In genomic region chrX:48872017-48872416, GRCh38 we compare ENCODE assay signal across 10 cellular contexts. TPM values are rescaled to one million over a fixed set of nuclear protein-coding genes. Genes with fewer than 3 reads are reported as not detected.
"Had no signal": no experiment of that assay in that cellular context is flagged by ENCODE, and none has a peak within 500 bp of the region (broad histone marks: within the 10 kb centered on the region; RNA-seq: fewer than 3 reads in every experiment).

No MANE protein-coding gene starts in this region.

RNA-seq across cellular contexts. Expression of gene PCSK1N, which starts 36.6 kb away (rescaled TPM):
- total RNA-seq: OCI-LY7, PC-9, Right ventricle myocardium inferior, SJCRH30 had no signal

RNA-seq across cellular contexts. Expression of gene ERAS, which starts 45.7 kb away (rescaled TPM):
- total RNA-seq: PC-3, PC-9, Peyer's patch, Right ventricle myocardium inferior, Right ventricle myocardium superior, RPMI7951, SJCRH30, SJSA1, T-cell had no signal
